In the genomic region with DNA sequence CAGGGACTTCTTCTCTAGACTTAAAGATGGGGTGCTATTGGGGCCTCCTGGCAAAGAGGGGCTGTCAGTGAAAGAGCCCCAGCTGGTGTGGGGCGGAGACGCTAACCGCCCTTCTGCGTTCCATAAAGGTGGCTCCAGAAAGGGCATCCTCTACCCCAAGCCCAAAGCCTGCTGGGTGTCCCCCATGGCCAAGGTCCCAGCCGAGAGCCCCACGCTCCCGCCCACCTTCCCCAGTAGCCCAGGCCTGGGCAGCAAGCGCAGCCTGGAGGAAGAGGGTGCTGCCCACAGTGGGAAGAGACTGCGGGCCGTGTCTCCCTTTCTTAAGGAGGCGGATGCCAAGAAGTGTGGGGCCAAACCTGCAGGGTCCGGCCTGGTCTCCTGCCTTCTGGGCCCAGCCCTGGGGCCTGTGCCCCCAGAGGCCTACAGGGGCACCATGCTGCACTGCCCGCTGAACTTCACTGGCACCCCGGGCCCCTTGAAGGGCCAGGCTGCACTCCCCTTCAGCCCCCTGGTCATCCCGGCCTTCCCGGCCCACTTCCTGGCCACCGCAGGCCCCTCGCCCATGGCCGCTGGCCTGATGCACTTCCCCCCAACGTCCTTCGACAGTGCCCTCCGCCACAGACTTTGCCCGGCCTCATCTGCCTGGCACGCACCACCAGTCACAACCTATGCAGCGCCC, we compare ENCODE assay signal across 1 cellular context.
TF ChIP-seq lines count a peak whose summit lies in the region.

No MANE protein-coding gene starts in this region.

TF ChIP-seq in GM12878, 131 proteins besides CTCF, POLR2A, EP300 and RAD21:
- no peak for TF ChIP-seq SMAD5 (IDR thresholded peaks at IDR 0.05; ENCODE audit: low read depth)
- TF ChIP-seq YBX1 (IDR thresholded peaks at IDR 0.05), result no peak
- TF ChIP-seq POLR2AphosphoS5 (IDR thresholded peaks at IDR 0.05; ENCODE audit: low read length), result peak; percentile 16; the same call in 1 of the 2 replicates
- no peak for TF ChIP-seq FOXM1 (IDR thresholded peaks at IDR 0.05; ENCODE audit: low read depth, low read length)
- TF ChIP-seq NR2C2 (IDR thresholded peaks at IDR 0.05; ENCODE audit: borderline replicate concordance, control insufficient read depth, insufficient read length, low read depth), result no peak
- no peak for TF ChIP-seq EED (IDR thresholded peaks at IDR 0.05; ENCODE audit: low read depth)
- no peak for TF ChIP-seq DPF2 (IDR thresholded peaks at IDR 0.05)
- no peak for TF ChIP-seq RBBP5 (conservative IDR thresholded peaks at IDR 0.05)
